In the genomic region with DNA sequence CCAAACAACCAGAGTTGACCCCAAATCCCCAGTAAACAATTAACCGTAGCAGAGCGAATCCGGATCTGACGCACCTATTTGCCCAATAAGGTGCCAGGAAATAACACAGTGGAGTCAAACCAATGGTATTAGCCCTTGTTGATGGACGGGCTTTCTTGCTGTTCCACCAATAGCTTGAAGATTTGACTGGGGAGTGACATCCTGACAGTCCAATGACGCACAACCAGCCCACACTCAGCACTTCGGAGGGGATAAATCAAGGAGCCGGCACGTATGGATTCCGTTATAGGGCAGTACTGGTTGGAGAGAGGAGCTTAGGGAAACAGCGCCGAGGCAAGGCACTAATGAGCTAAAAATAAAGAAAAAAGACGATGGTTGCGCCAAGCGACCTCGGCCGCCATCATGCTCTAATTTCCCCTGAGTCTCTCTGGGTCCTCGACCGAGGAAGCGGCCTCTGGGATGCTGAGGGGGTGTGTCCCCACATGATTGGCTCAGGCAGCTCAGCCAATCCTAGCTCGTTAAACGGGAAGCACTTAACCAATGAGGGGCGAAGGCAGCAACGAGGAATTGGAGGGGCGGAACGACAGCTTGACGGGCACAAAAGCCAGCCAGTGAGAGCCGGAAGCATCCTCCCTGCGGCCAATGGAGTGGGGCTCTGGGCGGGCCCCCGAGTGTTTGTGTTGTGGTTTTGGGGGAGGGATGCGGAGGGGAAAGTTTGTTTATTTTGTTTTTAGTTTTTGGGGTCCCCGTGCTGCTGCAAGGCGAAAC, we compare ENCODE assay signal across 8 cellular contexts. TPM values are rescaled to one million over a fixed set of nuclear protein-coding genes. Genes with fewer than 3 reads are reported as not detected.
DNase-seq lines count a peak whose midpoint lies in the region; ATAC-seq, FAIRE-seq and TF ChIP-seq lines count a peak whose summit lies in the region.

No MANE protein-coding gene starts in this region.

- H3K4me3 Mint-ChIP-seq in memory B cell, result peak overlapping the region; percentile 98

- peaks cover 2% of the 10 kb centered on the region; the same call in 1 of the 2 replicates for H3K79me1 ChIP-seq in H1 (ENCODE audit: low read depth, low read length)

- peak; percentile 100 for FAIRE-seq in H1 (lab: Jason Lieb, UNC)

- TF ChIP-seq POLR2A in H1 (IDR thresholded peaks at IDR 0.05; ENCODE audit: control extremely low read depth in 1 of 2, low read depth in 2 of 2, low read length in 2 of 2), result peak; percentile 95 to 97

- H2BK120ac ChIP-seq in H1 (replicated peaks; ENCODE audit: low read depth, low read length), result no peak overlapping the region

- peak overlapping the region; percentile 84 to 91 (median 90) for H3K9ac ChIP-seq in H1 (replicated peaks in 1 of 4; ENCODE audit: extremely low read depth in 1 of 4, low read depth in 3 of 4, low read length in 3 of 4)

- no peak for TF ChIP-seq EP300 in H1 (IDR thresholded peaks at IDR 0.05; ENCODE audit: borderline replicate concordance in 1 of 2, low read depth in 2 of 2, low read length in 2 of 2)

- H3K4me1 ChIP-seq in H1 (replicated peaks in 1 of 4; ENCODE audit: control insufficient read depth in 3 of 4, insufficient read depth in 4 of 4, low read length in 3 of 4), result peaks cover 0 to 7% (median 2%) of the 10 kb centered on the region in 4 experiments; a peak in 3 of 7 replicates

- H3K9me3 Mint-ChIP-seq in memory B cell, result no peaks in the 10 kb centered on the region

- no peak overlapping the region for H4K91ac ChIP-seq in H1 (replicated peaks; ENCODE audit: insufficient read length, low read length)

- ATAC-seq in GM21390 (IDR thresholded peaks at IDR 0.05; ENCODE audit: unreplicated experiment) (peak; percentile 78), memory B cell (ENCODE audit: low read depth) (peak; percentile 81)

- peaks cover 0 to 4% (median 2%) of the 10 kb centered on the region in 4 experiments; a peak in 2 of 7 replicates for H3K27me3 ChIP-seq in H1 (replicated peaks in 1 of 4; ENCODE audit: control insufficient read depth in 3 of 4, extremely low read depth in 1 of 4, insufficient read depth in 3 of 4, low read length in 3 of 4)

- H3K27ac Mint-ChIP-seq in memory B cell, result peak overlapping the region; percentile 99

- H3K4me1 Mint-ChIP-seq in memory B cell, result peaks cover 20% of the 10 kb centered on the region

- H2AK5ac ChIP-seq in H1 (ENCODE audit: low read depth, low read length), result no peak overlapping the region

- DNase-seq in Caki2 (ENCODE audit: low read depth) (peak; percentile 100), HUDEP-2 (lab: John Stamatoyannopoulos, UW; ENCODE audit: unreplicated experiment in 76 of 76) (peak in 75 of 76 experiments; percentile 67 to 99 (median 96)), NOMO-1 treated with dmso at 0.1 percent for 144 hours (lab: John Stamatoyannopoulos, UW; ENCODE audit: unreplicated experiment) (peak; percentile 99), H1 (ENCODE audit: low read depth in 1 of 2, low spot score in 2 of 2) (peak; percentile 97 to 99), memory B cell (ENCODE audit: low spot score in 2 of 2) (peak; percentile 95 to 98)
- DNase-seq in activated CD8-positive, alpha-beta memory T cell treated with anti-CD3 and anti-CD28 coated beads, Interleukin-2, amount 50 U/mL, for 1 hour (ENCODE audit: extremely low read depth), result peak; percentile 97
- peak; percentile 98 for DNase-seq in stimulated activated CD8-positive, alpha-beta memory T cell treated with anti-CD3 and anti-CD28 coated beads, Interleukin-12 subunit alpha, Interleukin-12 subunit beta, amount 100 ng/mL, for 1 hour (ENCODE audit: low read depth)

- H2AFZ ChIP-seq in H1 (ENCODE audit: low read length), result peak overlapping the region; percentile 55

- peak overlapping the region; percentile 84; the same call in 1 of the 2 replicates for H2BK12ac ChIP-seq in H1 (ENCODE audit: low read depth, low read length)

- H3K9me3 ChIP-seq in H1 (ENCODE audit: insufficient read depth in 2 of 2, low read depth in 1 of 2, low read length in 1 of 2), result no peaks in the 10 kb centered on the region

- TF ChIP-seq RAD21 in H1 (IDR thresholded peaks at IDR 0.05 in 1 of 2, conservative IDR thresholded peaks at IDR 0.05 in 1 of 2; ENCODE audit: low read depth in 2 of 2, low read length in 2 of 2), result no peak

- H3K56ac ChIP-seq in H1 (replicated peaks; ENCODE audit: insufficient read length, low read depth, low read length), result no peak overlapping the region

- POLR2A ChIA-PET in H1 (lab: Charles Lee; ENCODE audit: partially characterized antibody), result interaction anchor here (0.7 to 2.4 kb wide), 32 partner anchors 10 to 524 kb away, joined by 3 to 29 read pairs (median 3); a partner anchor contains a TSS

- H3K79me2 ChIP-seq in H1 (ENCODE audit: control insufficient read depth in 1 of 2, insufficient read depth in 2 of 2, low read length in 2 of 2), result peaks cover 3 to 31% of the 10 kb centered on the region in 2 experiments; a peak in 3 of 4 replicates

- no peak overlapping the region for H3K4ac ChIP-seq in H1 (replicated peaks; ENCODE audit: insufficient read length, low read depth, low read length)

- H3K14ac ChIP-seq in H1 (ENCODE audit: insufficient read length), result no peak overlapping the region

- CTCF ChIA-PET in H1 (lab: Charles Lee; ENCODE audit: partially characterized antibody), result interaction anchor here (0.7 to 2.3 kb wide), 6 partner anchors 10 to 515 kb away, joined by 3 to 10 read pairs (median 4); no protein-coding TSS in a partner anchor

- peak overlapping the region; percentile 95; the same call in 1 of the 2 replicates for H4K8ac ChIP-seq in H1 (ENCODE audit: extremely low read depth, insufficient read depth, low read length)

- peak overlapping the region; percentile 56 to 65 for H3K4me2 ChIP-seq in H1 (ENCODE audit: insufficient read depth in 1 of 2, low read depth in 2 of 2, low read length in 2 of 2)

- TF ChIP-seq CTCF in H1 (IDR thresholded peaks at IDR 0.05; ENCODE audit: control extremely low read depth in 1 of 3, insufficient read depth in 1 of 3, low read depth in 1 of 3, low read length in 3 of 3), result no peak; a peak in 1 of 4 replicates

- H2BK5ac ChIP-seq in H1 (ENCODE audit: low read depth, low read length), result peak overlapping the region; percentile 90; the same call in 1 of the 2 replicates

- no peak overlapping the region for H2BK20ac ChIP-seq in H1 (ENCODE audit: low read length)

- H3K27me3 Mint-ChIP-seq in memory B cell, result peaks cover 6% of the 10 kb centered on the region

- H3K23me2 ChIP-seq in H1 (ENCODE audit: low read depth, low read length), result peaks cover 7% of the 10 kb centered on the region

- H3K36me3 Mint-ChIP-seq in memory B cell, result peaks cover 4% of the 10 kb centered on the region

- peak overlapping the region; percentile 68 to 93 (median 84) for H3K4me3 ChIP-seq in H1 (ENCODE audit: extremely low read depth in 1 of 4, insufficient read depth in 2 of 4, low read depth in 3 of 4, low read length in 4 of 4)

- H3K18ac ChIP-seq in H1 (ENCODE audit: extremely low read depth, low read length), result peak overlapping the region; percentile 78

- peak overlapping the region; percentile 94 for H3K27ac ChIP-seq in H1 (ENCODE audit: low read depth, low read length)

- WGBS in H1 (ENCODE audit: extremely low coverage in 1 of 2, insufficient coverage in 1 of 2, insufficient read length in 1 of 2, insufficient replicate concordance in 2 of 2, low coverage in 1 of 2, low lambda C conversion rate in 2 of 2, missing lambda C conversion rate in 1 of 2), 2 experiments, result 2% methylated on average over 30 of the region's 34 CpGs; no CpG with 5 or more reads in 1 of the 2 experiments

- H4K5ac ChIP-seq in H1 (ENCODE audit: insufficient read length, low read depth, low read length), result peak overlapping the region; percentile 42

- in situ Hi-C loops in Caki2 (cut with HindIII; ENCODE audit: low pct_unique_long_range_greater_than_20kb, low sequenced_read_pairs), result no loop called here

- peaks cover 0 to 9% of the 10 kb centered on the region in 2 experiments for H4K20me1 ChIP-seq in H1 (replicated peaks in 1 of 2; ENCODE audit: control insufficient read depth in 1 of 2, insufficient read depth in 2 of 2, low read length in 2 of 2)

- H3K23ac ChIP-seq in H1 (ENCODE audit: insufficient read length), result no peak overlapping the region

- H2BK15ac ChIP-seq in H1 (ENCODE audit: low read length), result no peak overlapping the region

- H3K36me3 ChIP-seq in H1 (ENCODE audit: control insufficient read depth in 2 of 4, insufficient read depth in 4 of 4, low read length in 3 of 4), result no peaks in the 10 kb centered on the region

TF ChIP-seq in H1, 55 proteins besides CTCF, POLR2A, EP300 and RAD21 (continues in another document):
- TF ChIP-seq JUND (IDR thresholded peaks at IDR 0.05; ENCODE audit: low read length), result no peak
- TF ChIP-seq TAF7 (optimal IDR thresholded peaks at IDR 0.05; ENCODE audit: borderline replicate concordance, low read depth, low read length), result peak; percentile 85
- peak; percentile 83 for TF ChIP-seq SP2 (IDR thresholded peaks at IDR 0.05; ENCODE audit: low read length)
- TF ChIP-seq TAF1 (IDR thresholded peaks at IDR 0.05; ENCODE audit: low read depth, low read length), result peak; percentile 94
- TF ChIP-seq GTF2F1 (IDR thresholded peaks at IDR 0.05; ENCODE audit: borderline replicate concordance, low read depth, low read length), result peak; percentile 11; the same call in 1 of the 2 replicates
- no peak for TF ChIP-seq SIX5 (IDR thresholded peaks at IDR 0.05; ENCODE audit: low read depth, low read length)
- peak; percentile 60 for TF ChIP-seq KDM4A (IDR thresholded peaks at IDR 0.05; ENCODE audit: low read depth, low read length, severe bottlenecking)
- TF ChIP-seq PHF8 (conservative IDR thresholded peaks at IDR 0.05; ENCODE audit: low read depth, low read length), result peak; percentile 87; the same call in 1 of the 2 replicates
- TF ChIP-seq TCF12 (IDR thresholded peaks at IDR 0.05; ENCODE audit: low read depth, low read length), result 0 out of 2 replicates have a peak, but pooled peaks have one; percentile 3
- TF ChIP-seq, protein P1, sequence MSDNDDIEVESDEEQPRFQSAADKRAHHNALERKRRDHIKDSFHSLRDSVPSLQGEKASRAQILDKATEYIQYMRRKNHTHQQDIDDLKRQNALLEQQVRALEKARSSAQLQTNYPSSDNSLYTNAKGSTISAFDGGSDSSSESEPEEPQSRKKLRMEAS (IDR thresholded peaks at IDR 0.05), result peak; percentile 8; the same call in 1 of the 2 replicates
- TF ChIP-seq TBP (IDR thresholded peaks at IDR 0.05; ENCODE audit: low read depth, low read length), result peak; percentile 81; the same call in 1 of the 2 replicates

RNA-seq across cellular contexts. Expression of a gene that starts 49.5 kb away (rescaled TPM):
- total RNA-seq in Caki2 (2014; rRNA removed; shearing (Covaris generic); ENCODE audit: low replicate concordance), result not detected in 2 replicates
- total RNA-seq in H1 (2021; fragmentation: NEBNext Ultra II Directional; extraction: Animal tissue kit (Norgen Biotek cat#: 25700)), result 18.9 and 20.9 TPM in 2 replicates
- 8.6 and 10.8 TPM in 2 replicates for polyA plus RNA-seq in H1 (2011; rRNA removed)
- polyA plus RNA-seq in H1 (2011; cell fraction: cytosol; rRNA removed), result 9.9 TPM
- polyA plus RNA-seq in H1 (2011; cell fraction: nucleus; rRNA removed), result 13.0 TPM
- polyA plus RNA-seq in H1 (2012, experiment 1 of 2), result 7.5 to 9.3 TPM (median 8.6 TPM) in 4 replicates
- 6.2 TPM for polyA plus RNA-seq in H1 (2012, experiment 2 of 2)
- 5.4 TPM for polyA plus RNA-seq in H1 (2013, experiment 1 of 2)
- polyA plus RNA-seq in H1 (2013, experiment 2 of 2), result 5.4 TPM
- polyA minus RNA-seq in H1 (2011; rRNA and poly(A)+ RNA removed), result 21.7 and 25.4 TPM in 2 replicates
- 9.5 TPM for polyA minus RNA-seq in H1 (2011; cell fraction: cytosol; rRNA and poly(A)+ RNA removed)
- polyA minus RNA-seq in H1 (2011; cell fraction: nucleus; rRNA and poly(A)+ RNA removed), result 10.1 TPM

Comparison
In these comparisons a context has a peak if more than half of its experiments do, and no peak if none do; other contexts are left out.
1. Peak in every context shown above with its lines: DNase-seq, ATAC-seq, H3K4me3 ChIP-seq and H3K27ac ChIP-seq.
2. RNA of a gene that starts 49.5 kb away (total RNA-seq): 18.9 to 20.9 TPM in H1; not detected in Caki2; every median in the first group is over 10 times any median in the second.